ENCODE assay signal across 23 cellular contexts in the genomic region with DNA sequence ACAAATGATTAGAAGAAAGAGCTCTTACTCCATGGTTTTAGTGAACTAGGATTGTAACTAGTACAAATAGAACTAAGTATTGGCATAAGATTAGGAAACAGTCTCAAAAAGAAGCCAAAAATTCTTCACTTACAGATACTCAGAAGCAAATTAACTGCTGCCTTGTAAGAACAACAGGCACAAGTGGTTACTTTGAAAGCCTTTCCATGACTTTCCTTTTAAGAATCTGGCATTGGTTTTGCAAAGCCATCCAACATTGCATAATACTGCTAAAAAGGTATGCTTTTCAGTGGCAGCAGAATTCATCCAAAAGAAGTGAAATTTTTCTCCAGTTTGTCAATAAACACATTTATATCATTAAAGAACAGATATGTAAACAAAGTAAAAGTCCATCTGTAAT.
DNase-seq lines count a peak whose midpoint lies in the region; ATAC-seq, FAIRE-seq and TF ChIP-seq lines count a peak whose summit lies in the region.
"Had no signal": no experiment of that assay in that cellular context is flagged by ENCODE, and none has a peak within 500 bp of the region (broad histone marks: within the 10 kb centered on the region; RNA-seq: fewer than 3 reads in every experiment).

No MANE protein-coding gene starts in this region.

- H3K4me3 ChIP-seq in GM23248 (no peak overlapping the region), astrocyte (ENCODE audit: insufficient read depth, low read depth, low read length) (no peak overlapping the region), fibroblast of the aortic adventitia (ENCODE audit: low read depth, low read length) (no peak overlapping the region), tibial artery (no peak overlapping the region)
- H3K4me3 ChIP-seq: tibial nerve had no signal

- no peak overlapping the region for H3K27ac Mint-ChIP-seq in astrocyte (ENCODE audit: unreplicated experiment)
- H3K27ac Mint-ChIP-seq in stimulated activated effector memory CD8-positive, alpha-beta T cell treated with anti-CD3 and anti-CD28 coated beads, Interleukin-12 subunit alpha, Interleukin-12 subunit beta, amount 100 ng/mL, for 72 hours, result no peak overlapping the region
- H3K27ac Mint-ChIP-seq: activated CD8-positive, alpha-beta T cell treated with anti-CD3 and anti-CD28 coated beads for 36 hours; activated naive CD4-positive, alpha-beta T cell treated with anti-CD3 and anti-CD28 coated beads, Interleukin-2, amount 50 U/mL, for 72 hours; CD4-positive, alpha-beta T cell; endodermal cell; nephron; progenitor cell of endocrine pancreas; T-helper 17 cell had no signal

- H3K79me2 ChIP-seq in GM23248 (ENCODE audit: insufficient read depth) (no peaks in the 10 kb centered on the region), astrocyte (ENCODE audit: insufficient read depth, low read length) (no peaks in the 10 kb centered on the region)

- peak; percentile 74 for DNase-seq in GM23248
- peak; percentile 92 for DNase-seq in astrocyte (ENCODE audit: low read depth)
- peak; percentile 35 for DNase-seq in fibroblast of the aortic adventitia (ENCODE audit: low read depth)
- no peak for DNase-seq in tibial artery
- no peak for DNase-seq in C1 segment of cervical spinal cord (lab: John Stamatoyannopoulos, UW)
- DNase-seq in superior temporal gyrus (ENCODE audit: extremely low spot score), result no peak
- no peak for DNase-seq in stimulated activated effector memory CD8-positive, alpha-beta T cell treated with anti-CD3 and anti-CD28 coated beads, Interleukin-12 subunit alpha, Interleukin-12 subunit beta, amount 100 ng/mL, for 72 hours (ENCODE audit: low spot score in 2 of 2)
- DNase-seq: activated CD8-positive, alpha-beta T cell treated with anti-CD3 and anti-CD28 coated beads for 36 hours; activated T-cell treated with anti-CD3 and anti-CD28 coated beads, Interleukin-2, amount 50 U/mL, for 48 hours; CD4-positive, alpha-beta T cell; DMS79; endodermal cell; mesendoderm; MV-4-11; NCI-H2029; NCI-H510A; T-helper 17 cell had no signal

- H3K9me2 ChIP-seq in GM23248 (ENCODE audit: insufficient read depth), result no peaks in the 10 kb centered on the region

- H3K9me3 Mint-ChIP-seq in astrocyte (ENCODE audit: unreplicated experiment), result peaks cover 2% of the 10 kb centered on the region
- H3K9me3 Mint-ChIP-seq in stimulated activated effector memory CD8-positive, alpha-beta T cell treated with anti-CD3 and anti-CD28 coated beads, Interleukin-12 subunit alpha, Interleukin-12 subunit beta, amount 100 ng/mL, for 72 hours, result peaks cover 3% of the 10 kb centered on the region
- H3K9me3 Mint-ChIP-seq: CD4-positive, alpha-beta T cell; central memory CD8-positive, alpha-beta T cell had no signal

- peak overlapping the region; percentile 35 for H3K4me2 ChIP-seq in GM23248 (ENCODE audit: unreplicated experiment)
- no peak overlapping the region for H3K4me2 ChIP-seq in astrocyte (ENCODE audit: low read length)

- no peak for ATAC-seq in stimulated activated effector memory CD8-positive, alpha-beta T cell treated with anti-CD3 and anti-CD28 coated beads, Interleukin-12 subunit alpha, Interleukin-12 subunit beta, amount 100 ng/mL, for 72 hours
- ATAC-seq: activated CD8-positive, alpha-beta T cell treated with anti-CD3 and anti-CD28 coated beads for 36 hours; activated naive CD4-positive, alpha-beta T cell treated with anti-CD3 and anti-CD28 coated beads, Interleukin-2, amount 50 U/mL, for 72 hours; T-helper 17 cell had no signal

- in situ Hi-C loops in GM23248 (cut with MboI), result no loop called here

- H3K4me1 ChIP-seq in GM23248 (ENCODE audit: insufficient read depth) (peaks cover 33% of the 10 kb centered on the region), astrocyte (ENCODE audit: insufficient read depth, low read length) (peaks cover 18% of the 10 kb centered on the region), tibial artery (peaks cover 0 to 30% (median 9%) of the 10 kb centered on the region in 4 donors)

- peaks cover 14% of the 10 kb centered on the region for H3F3A ChIP-seq in GM23248 (ENCODE audit: insufficient read depth)

- intact Hi-C loops in tibial artery (cut with DNase I; ENCODE audit: low total_unique reads), result no loop called here

- H3K36me3 ChIP-seq in GM23248 (ENCODE audit: low read depth), result no peaks in the 10 kb centered on the region
- no peaks in the 10 kb centered on the region for H3K36me3 ChIP-seq in astrocyte (ENCODE audit: insufficient read depth, low read length)
- H3K36me3 ChIP-seq in tibial artery, result peaks cover 0 to 6% (median 0%) of the 10 kb centered on the region in 3 donors

- peak overlapping the region; percentile 16 for H3K4me3 Mint-ChIP-seq in astrocyte (ENCODE audit: unreplicated experiment)
- H3K4me3 Mint-ChIP-seq in stimulated activated effector memory CD8-positive, alpha-beta T cell treated with anti-CD3 and anti-CD28 coated beads, Interleukin-12 subunit alpha, Interleukin-12 subunit beta, amount 100 ng/mL, for 72 hours, result no peak overlapping the region
- H3K4me3 Mint-ChIP-seq: activated CD8-positive, alpha-beta T cell treated with anti-CD3 and anti-CD28 coated beads for 36 hours; CD4-positive, alpha-beta T cell; central memory CD8-positive, alpha-beta T cell; endodermal cell; nephron; T-helper 17 cell had no signal

- H3K27ac ChIP-seq in GM23248 (no peak overlapping the region; the same call in 1 of the 2 replicates), astrocyte (ENCODE audit: low read depth, low read length) (no peak overlapping the region), tibial artery (peak overlapping the region; percentile 5 to 10)
- H3K27ac ChIP-seq: tibial nerve had no signal

- no peak overlapping the region for H3K9ac ChIP-seq in GM23248
- H3K9ac ChIP-seq in astrocyte (ENCODE audit: low read length), result no peak overlapping the region

- no peak overlapping the region for H2AFZ ChIP-seq in GM23248
- no peak overlapping the region for H2AFZ ChIP-seq in astrocyte (ENCODE audit: low read depth, low read length)

- H3K9me3 ChIP-seq in GM23248 (ENCODE audit: low read depth), result no peaks in the 10 kb centered on the region
- no peaks in the 10 kb centered on the region for H3K9me3 ChIP-seq in astrocyte (ENCODE audit: insufficient read depth, low read depth, low read length)
- no peaks in the 10 kb centered on the region for H3K9me3 ChIP-seq in tibial artery
- H3K9me3 ChIP-seq: tibial nerve had no signal

- no peaks in the 10 kb centered on the region for H3K27me3 Mint-ChIP-seq in astrocyte (ENCODE audit: low read depth, unreplicated experiment)
- H3K27me3 Mint-ChIP-seq: activated CD8-positive, alpha-beta T cell treated with anti-CD3 and anti-CD28 coated beads for 36 hours; CD4-positive, alpha-beta T cell; central memory CD8-positive, alpha-beta T cell; progenitor cell of endocrine pancreas; T-helper 17 cell had no signal

- TF ChIP-seq CTCF in astrocyte (IDR thresholded peaks at IDR 0.05; ENCODE audit: insufficient read depth, low read depth, low read length) (no peak), fibroblast of the aortic adventitia (IDR thresholded peaks at IDR 0.05; ENCODE audit: insufficient read depth, low read length) (no peak), tibial artery (IDR thresholded peaks at IDR 0.05) (no peak)

- peaks cover 23% of the 10 kb centered on the region for H3K4me1 Mint-ChIP-seq in astrocyte (ENCODE audit: low read depth, unreplicated experiment)
- H3K4me1 Mint-ChIP-seq in stimulated activated effector memory CD8-positive, alpha-beta T cell treated with anti-CD3 and anti-CD28 coated beads, Interleukin-12 subunit alpha, Interleukin-12 subunit beta, amount 100 ng/mL, for 72 hours, result peaks cover 17% of the 10 kb centered on the region
- H3K4me1 Mint-ChIP-seq: endodermal cell had no signal

- H3K36me3 Mint-ChIP-seq in astrocyte (ENCODE audit: low read depth, unreplicated experiment), result peaks cover 2% of the 10 kb centered on the region
- H3K36me3 Mint-ChIP-seq in stimulated activated effector memory CD8-positive, alpha-beta T cell treated with anti-CD3 and anti-CD28 coated beads, Interleukin-12 subunit alpha, Interleukin-12 subunit beta, amount 100 ng/mL, for 72 hours, result peaks cover 32% of the 10 kb centered on the region

- H4K20me1 ChIP-seq in GM23248 (ENCODE audit: insufficient read depth) (no peaks in the 10 kb centered on the region), astrocyte (ENCODE audit: insufficient read depth, low read length) (no peaks in the 10 kb centered on the region)

- no peak for FAIRE-seq in astrocyte (lab: Jason Lieb, UNC)
- FAIRE-seq: keratinocyte had no signal

- H3K27me3 ChIP-seq in GM23248 (replicated peaks; ENCODE audit: insufficient read depth) (no peaks in the 10 kb centered on the region), astrocyte (ENCODE audit: insufficient read depth, low read length) (no peaks in the 10 kb centered on the region), tibial artery (no peaks in the 10 kb centered on the region)
- H3K27me3 ChIP-seq: tibial nerve had no signal

Comparison
In these comparisons a context has a peak if more than half of its experiments do, and no peak if none do; other contexts are left out.
1. DNase-seq: peak in GM23248 (single experiment), astrocyte (single experiment) and fibroblast of the aortic adventitia (single experiment); none in tibial artery (0 of 2), C1 segment of cervical spinal cord (0 of 14), superior temporal gyrus (single experiment) and stimulated activated effector memory CD8-positive, alpha-beta T cell treated with anti-CD3 and anti-CD28 coated beads, Interleukin-12 subunit alpha, Interleukin-12 subunit beta, amount 100 ng/mL, for 72 hours (0 of 2).
2. H3K27ac ChIP-seq: peak in tibial artery (2 of 2); none in GM23248 (single experiment) and astrocyte (single experiment).